Comparison of ENCODE assay signal across 29 cellular contexts in genomic region chr2:53200072-53200471, GRCh38.
"Had no signal": no experiment of that assay in that cellular context is flagged by ENCODE, and none has a peak within 500 bp of the region (broad histone marks: within the 10 kb centered on the region; RNA-seq: fewer than 3 reads in every experiment).

No MANE protein-coding gene starts in this region.

- H3K27ac ChIP-seq: colonic mucosa, coronary artery, dorsolateral prefrontal cortex, epithelial cell of prostate, esophagus muscularis mucosa, esophagus squamous epithelium, foreskin keratinocyte, gastrocnemius medialis, gastroesophageal sphincter, heart left ventricle, heart right ventricle had no signal

- FAIRE-seq: colon, endometrium, endothelial cell of umbilical vein, frontal cortex had no signal

- H3K9me3 Mint-ChIP-seq: dendritic cell treated with granulocyte-macrophage colony-stimulating factor and Interleukin-4, amounts not matched to agents 40 ng/mL and 50 ng/mL, for 4 days had no signal

- H3K4me1 Mint-ChIP-seq: endodermal cell had no signal

- H3K27ac Mint-ChIP-seq: dendritic cell treated with granulocyte-macrophage colony-stimulating factor and Interleukin-4, amounts not matched to agents 40 ng/mL and 50 ng/mL, for 4 days; effector memory CD8-positive, alpha-beta T cell; endodermal cell had no signal

- H3K9me3 ChIP-seq: colonic mucosa, esophagus muscularis mucosa, esophagus squamous epithelium, gastrocnemius medialis, gastroesophageal sphincter, heart left ventricle, heart right ventricle had no signal

- H3K4me1 ChIP-seq: colonic mucosa, esophagus muscularis mucosa, foreskin keratinocyte, gastrocnemius medialis, gastroesophageal sphincter, heart left ventricle, heart right ventricle had no signal

- H3K4me3 Mint-ChIP-seq: dendritic cell treated with granulocyte-macrophage colony-stimulating factor and Interleukin-4, amounts not matched to agents 40 ng/mL and 50 ng/mL, for 4 days; effector memory CD8-positive, alpha-beta T cell; endodermal cell had no signal

- H3K27me3 Mint-ChIP-seq: dendritic cell treated with granulocyte-macrophage colony-stimulating factor and Interleukin-4, amounts not matched to agents 40 ng/mL and 50 ng/mL, for 4 days; effector memory CD8-positive, alpha-beta T cell had no signal

- H3K4me3 ChIP-seq: colonic mucosa, coronary artery, dorsolateral prefrontal cortex, esophagus muscularis mucosa, esophagus squamous epithelium, gastrocnemius medialis, gastroesophageal sphincter, heart left ventricle, heart right ventricle had no signal

- H3K36me3 ChIP-seq: colonic mucosa, esophagus muscularis mucosa, esophagus squamous epithelium, gastrocnemius medialis, gastroesophageal sphincter, heart left ventricle, heart right ventricle had no signal

- H3K27me3 ChIP-seq: colonic mucosa, dorsolateral prefrontal cortex, esophagus muscularis mucosa, esophagus squamous epithelium, foreskin keratinocyte, gastrocnemius medialis, gastroesophageal sphincter, heart left ventricle, heart right ventricle had no signal

- DNase-seq: colonic mucosa; cortex of kidney; dermis blood vessel endothelial cell; dorsolateral prefrontal cortex; effector CD4-positive, alpha-beta T cell; effector CD8-positive, alpha-beta T cell; effector memory CD4-positive, alpha-beta T cell; effector memory CD8-positive, alpha-beta T cell; endodermal cell; erythroblast; esophagus squamous epithelium; foreskin fibroblast; foreskin keratinocyte; foreskin melanocyte; gastrocnemius medialis; glutamatergic neuron; head of caudate nucleus; heart left ventricle; heart right ventricle had no signal

- ATAC-seq: effector memory CD8-positive, alpha-beta T cell; esophagus mucosa; foreskin keratinocyte; gastrocnemius medialis; gastroesophageal sphincter; heart left ventricle; heart right ventricle had no signal
